In the genomic region with DNA sequence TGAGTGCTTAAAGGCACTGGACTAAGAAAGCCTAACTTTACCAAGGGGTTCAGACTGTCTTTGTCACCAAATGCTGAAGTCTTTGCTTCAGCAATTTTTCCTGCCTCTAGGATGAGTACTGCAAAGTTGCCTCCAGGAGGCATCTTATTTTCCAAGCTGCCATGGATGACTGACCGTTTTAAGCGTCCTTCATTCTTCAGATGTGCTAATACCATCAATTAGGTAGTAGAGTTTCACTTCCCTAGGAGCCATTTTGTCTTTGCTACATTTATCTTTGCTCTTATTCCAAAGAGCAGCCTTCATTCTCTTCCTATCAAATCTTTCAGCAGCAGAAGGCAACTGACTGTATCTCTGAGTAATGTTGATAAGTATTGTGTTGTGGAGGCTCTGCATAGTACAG, we compare ENCODE assay signal across 28 cellular contexts.
"Had no signal": no experiment of that assay in that cellular context is flagged by ENCODE, and none has a peak within 500 bp of the region (broad histone marks: within the 10 kb centered on the region; RNA-seq: fewer than 3 reads in every experiment).

No MANE protein-coding gene starts in this region.

- H3K27me3 ChIP-seq: left lung, spleen, suprapubic skin, tibial artery, uterus had no signal

- H3K9me3 ChIP-seq: left lung, lower lobe of right lung, pancreas, prostate gland, suprapubic skin, thoracic aorta, tibial artery, uterus had no signal

- H3K9me3 Mint-ChIP-seq: nephron, type B pancreatic cell had no signal

- H3K36me3 ChIP-seq: left lung, lower lobe of right lung, pancreas, prostate gland, spleen, suprapubic skin, thoracic aorta, tibial artery, uterus had no signal

- FAIRE-seq: kidney, pancreas had no signal

- DNase-seq: hippocampal formation; kidney; left colon; left lung; lower lobe of right lung; mammary epithelial cell; mesenchymal stem cell; naive thymus-derived CD8-positive, alpha-beta T cell; nucleus accumbens; pancreas; posterior cingulate gyrus; retina; right cardiac atrium; spleen; stimulated activated CD4-positive, alpha-beta T cell treated with anti-CD3 and anti-CD28 coated beads, Interleukin-4, amount 100 ng/mL, for 24 hours; stimulated activated naive CD4-positive, alpha-beta T cell; tibial artery; uterus had no signal

- H3K27ac ChIP-seq: left lung, lower lobe of right lung, pancreas, prostate gland, skin epidermis, spleen, suprapubic skin, uterus had no signal

- H3K36me3 Mint-ChIP-seq: stimulated activated effector memory CD8-positive, alpha-beta T cell treated with anti-CD3 and anti-CD28 coated beads, Interleukin-12 subunit alpha, Interleukin-12 subunit beta, amount 100 ng/mL, for 72 hours; type B pancreatic cell had no signal

- H3K27me3 Mint-ChIP-seq: stimulated activated naive CD8-positive, alpha-beta T cell treated with anti-CD3 and anti-CD28 coated beads, Interleukin-15, Interleukin-2, amounts not matched to agents 100 ng/mL and 50 ng/mL, for 24 hours had no signal

- H3K4me1 ChIP-seq: left lung, lower lobe of right lung, pancreas, prostate gland, spleen, suprapubic skin had no signal

- H3K4me3 ChIP-seq: left lung, lower lobe of right lung, pancreas, prostate gland, skin epidermis, spleen, suprapubic skin, thoracic aorta, tibial artery, uterus had no signal

- ATAC-seq: left colon; left lung; lower lobe of right lung; naive thymus-derived CD8-positive, alpha-beta T cell; pancreas; right cardiac atrium; sciatic nerve; stimulated activated effector memory CD8-positive, alpha-beta T cell treated with anti-CD3 and anti-CD28 coated beads, Interleukin-12 subunit alpha, Interleukin-12 subunit beta, amount 100 ng/mL, for 72 hours had no signal

- H3K4me1 Mint-ChIP-seq: naive thymus-derived CD8-positive, alpha-beta T cell; neural crest cell; stimulated activated effector memory CD8-positive, alpha-beta T cell treated with anti-CD3 and anti-CD28 coated beads, Interleukin-12 subunit alpha, Interleukin-12 subunit beta, amount 100 ng/mL, for 72 hours had no signal

- H3K4me3 Mint-ChIP-seq: naive thymus-derived CD8-positive, alpha-beta T cell; nephron; neural crest cell; stimulated activated effector memory CD8-positive, alpha-beta T cell treated with anti-CD3 and anti-CD28 coated beads, Interleukin-12 subunit alpha, Interleukin-12 subunit beta, amount 100 ng/mL, for 72 hours; stimulated activated naive CD8-positive, alpha-beta T cell treated with anti-CD3 and anti-CD28 coated beads, Interleukin-15, Interleukin-2, amounts not matched to agents 100 ng/mL and 50 ng/mL, for 24 hours; type B pancreatic cell had no signal
